Comparison of ENCODE assay signal across 8 cellular contexts in the genomic region with DNA sequence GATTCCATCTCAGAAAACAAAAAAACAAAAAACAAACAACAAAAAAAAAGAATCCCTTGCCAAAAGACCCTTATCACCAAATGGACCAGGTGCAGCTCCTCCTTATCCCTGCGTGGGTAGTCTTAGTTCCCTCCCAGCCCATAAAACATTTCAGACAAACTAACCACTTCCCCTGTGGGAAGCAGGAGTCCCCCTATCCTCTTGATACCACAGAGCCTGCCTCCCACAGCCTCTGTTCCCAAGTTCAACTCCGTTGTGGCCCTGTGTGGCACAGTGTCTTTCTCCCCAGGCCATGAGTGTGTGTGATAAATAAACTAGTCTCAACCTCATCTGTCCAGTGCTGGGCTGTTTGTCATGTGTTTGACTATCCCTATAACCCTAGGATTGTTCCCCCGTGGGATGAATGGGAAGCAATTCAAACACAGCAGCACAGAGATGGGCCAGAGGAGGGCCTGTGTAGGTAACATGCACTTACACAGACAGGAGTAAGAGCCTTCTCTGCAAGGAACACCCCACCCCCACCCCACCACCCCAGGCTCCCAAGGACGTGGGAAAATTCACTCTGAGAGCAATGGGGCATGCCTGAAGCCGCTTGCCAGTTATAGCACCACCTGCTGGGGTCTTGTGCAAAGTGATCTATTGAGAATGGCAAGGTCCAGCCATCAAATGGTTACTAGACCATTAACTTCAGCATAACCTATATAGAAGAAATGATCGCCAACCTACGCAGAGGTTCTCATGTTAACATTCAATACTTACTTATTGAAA.
DNase-seq lines count a peak whose midpoint lies in the region; ATAC-seq, FAIRE-seq and TF ChIP-seq lines count a peak whose summit lies in the region.

No MANE protein-coding gene starts in this region.

- CTCF ChIA-PET in IMR-90 (lab: Yijun Ruan, JAX) = no interaction called here

- H3K27ac ChIP-seq in IMR-90 (ENCODE audit: insufficient read depth, low read length) (no peak overlapping the region), pancreas (no peak overlapping the region)

- H3K18ac ChIP-seq in IMR-90 (ENCODE audit: low read depth, low read length) = no peak overlapping the region

- H3K4me3 ChIP-seq in IMR-90 (ENCODE audit: insufficient read depth, low read depth, low read length) = no peak overlapping the region
- no peak overlapping the region for H3K4me3 ChIP-seq in adipocyte (ENCODE audit: low read length)
- H3K4me3 ChIP-seq in pancreas = no peak overlapping the region

- H2BK120ac ChIP-seq in IMR-90 (ENCODE audit: low read depth, low read length) = no peak overlapping the region

- H3K27me3 ChIP-seq in IMR-90 (ENCODE audit: control insufficient read depth, insufficient read depth, low read length) = no peaks in the 10 kb centered on the region
- no peaks in the 10 kb centered on the region for H3K27me3 ChIP-seq in adipocyte (replicated peaks; ENCODE audit: control insufficient read depth, insufficient read depth, low read length)
- no peaks in the 10 kb centered on the region for H3K27me3 ChIP-seq in pancreas

- no peak overlapping the region for H4K8ac ChIP-seq in IMR-90 (ENCODE audit: low read depth in 2 of 2, low read length in 2 of 2)

- peak; percentile 3 for DNase-seq in COR-L47 (lab: John Stamatoyannopoulos, UW)
- no peak for DNase-seq in IMR-90
- DNase-seq in adipocyte (ENCODE audit: low read depth) = peak; percentile 31
- DNase-seq in pancreas = peak in 4 of 6 donors; percentile 33 to 45 (median 37)
- no peak for DNase-seq in superior temporal gyrus (ENCODE audit: extremely low spot score)
- DNase-seq in Ammon's horn (ENCODE audit: low spot score) = no peak
- no peak for DNase-seq in OCI-M2 (lab: John Stamatoyannopoulos, UW; ENCODE audit: unreplicated experiment)

- H3K9me3 ChIP-seq in IMR-90 (ENCODE audit: control insufficient read depth, insufficient read depth, low read length) = 0 out of 2 replicates have a peak, but pooled peaks cover 5% of the 10 kb centered on the region
- H3K9me3 ChIP-seq in adipocyte (ENCODE audit: control insufficient read depth, low read length) = no peaks in the 10 kb centered on the region
- no peaks in the 10 kb centered on the region for H3K9me3 ChIP-seq in pancreas

- H4K20me1 ChIP-seq in IMR-90 (ENCODE audit: insufficient read depth, low read length) = no peaks in the 10 kb centered on the region

- H2AK5ac ChIP-seq in IMR-90 (ENCODE audit: low read depth, low read length) = no peak overlapping the region

- H2AFZ ChIP-seq in IMR-90 (replicated peaks; ENCODE audit: low read length, poor library complexity) = no peak overlapping the region

- 33% methylated on average over 1 of the region's 7 CpGs; no CpG with 5 or more reads in 1 of the 2 experiments for WGBS in IMR-90 (ENCODE audit: extremely low coverage in 2 of 2, insufficient read length in 1 of 2), 2 experiments
- WGBS in pancreas, 2 donors = 35 to 45% methylated on average over 7 of the region's 7 CpGs

- no peak for TF ChIP-seq RAD21 in IMR-90 (IDR thresholded peaks at IDR 0.05; ENCODE audit: low read length)

- no peaks in the 10 kb centered on the region for H3K4me1 ChIP-seq in IMR-90 (ENCODE audit: control insufficient read depth, insufficient read depth, low read length)
- peaks cover 3% of the 10 kb centered on the region for H3K4me1 ChIP-seq in adipocyte (ENCODE audit: control insufficient read depth, insufficient read depth, low read length)
- no peaks in the 10 kb centered on the region for H3K4me1 ChIP-seq in pancreas

- no peak overlapping the region for H3K56ac ChIP-seq in IMR-90 (ENCODE audit: extremely low read depth, insufficient read depth, low read length)

- no peak overlapping the region for H3K14ac ChIP-seq in IMR-90 (replicated peaks; ENCODE audit: low read depth, low read length)

- H2BK20ac ChIP-seq in IMR-90 (ENCODE audit: low read depth, low read length) = no peak overlapping the region

- H2BK15ac ChIP-seq in IMR-90 (ENCODE audit: low read depth, low read length) = no peak overlapping the region

- no peak overlapping the region for H3K23ac ChIP-seq in IMR-90 (ENCODE audit: low read depth, low read length)

- intact Hi-C loops in IMR-90 (cut with micrococcal nuclease) = no loop called here
- intact Hi-C loops in pancreas (cut with DNase I) = no loop called here

- in situ Hi-C loops in IMR-90 (cut with MboI; ENCODE audit: low sequenced_read_pairs) = no loop called here

- no peak overlapping the region for H4K5ac ChIP-seq in IMR-90 (ENCODE audit: low read depth, low read length)

- H3K79me1 ChIP-seq in IMR-90 (ENCODE audit: low read depth in 1 of 2, low read length in 2 of 2) = no peaks in the 10 kb centered on the region

- peak; percentile 46 for ATAC-seq in GM18867 (IDR thresholded peaks at IDR 0.05; ENCODE audit: unreplicated experiment)
- ATAC-seq in IMR-90 (ENCODE audit: low read depth) = no peak
- peak; percentile 59 to 87 (median 78) for ATAC-seq in pancreas

- H3K36me3 ChIP-seq in IMR-90 (ENCODE audit: control insufficient read depth, insufficient read depth, low read length) (no peaks in the 10 kb centered on the region), adipocyte (ENCODE audit: control insufficient read depth, insufficient read depth, low read length, severe bottlenecking) (no peaks in the 10 kb centered on the region), pancreas (no peaks in the 10 kb centered on the region)

- TF ChIP-seq POLR2A in IMR-90 (IDR thresholded peaks at IDR 0.05; ENCODE audit: low read depth, low read length) = no peak

- no peak overlapping the region for H3K4ac ChIP-seq in IMR-90 (ENCODE audit: low read depth, low read length)

- no peak overlapping the region for H3K4me2 ChIP-seq in IMR-90 (ENCODE audit: low read depth, low read length)

- no TSS peak for BruUV-seq in IMR-90 (replicated peaks; lab: Mats Ljungman, UMichigan)

- no peak overlapping the region for H2AK9ac ChIP-seq in IMR-90 (replicated peaks; ENCODE audit: low read depth, low read length, poor library complexity)

- H3K9me1 ChIP-seq in IMR-90 (ENCODE audit: insufficient read depth, low read length) = no peaks in the 10 kb centered on the region

- H3K9ac ChIP-seq in IMR-90 (ENCODE audit: low read depth, low read length) (no peak overlapping the region), adipocyte (ENCODE audit: low read length) (no peak overlapping the region)

- no peak overlapping the region for H2BK5ac ChIP-seq in IMR-90 (ENCODE audit: low read depth, low read length, poor library complexity, severe bottlenecking)

- no peak overlapping the region for H4K91ac ChIP-seq in IMR-90 (ENCODE audit: insufficient read depth, low read depth, low read length)

- TF ChIP-seq CTCF in IMR-90 (conservative IDR thresholded peaks at IDR 0.05; ENCODE audit: low read depth, low read length) (peak; percentile 27; the same call in 1 of the 2 replicates), pancreas (IDR thresholded peaks at IDR 0.05) (no peak)

- dilution Hi-C loops in IMR-90 (cut with HindIII; ENCODE audit: low sequenced_read_pairs, unreplicated experiment) = no loop called here

- POLR2A ChIA-PET in IMR-90 (lab: Charles Lee; ENCODE audit: unreplicated experiment) = no interaction called here

- FAIRE-seq in pancreas (lab: Jason Lieb, UNC) = no peak

TF ChIP-seq in IMR-90, 13 proteins besides CTCF, POLR2A, EP300 and RAD21:
- TF ChIP-seq MAFK (IDR thresholded peaks at IDR 0.05; ENCODE audit: low read depth, low read length) (no peak), MXI1 (IDR thresholded peaks at IDR 0.05; ENCODE audit: borderline replicate concordance, low read depth, low read length) (no peak), MAZ (IDR thresholded peaks at IDR 0.05; ENCODE audit: borderline replicate concordance, low read depth, low read length) (no peak), CHD1 (IDR thresholded peaks at IDR 0.05; ENCODE audit: low read depth, low read length) (no peak), FOS (IDR thresholded peaks at IDR 0.05; ENCODE audit: low read depth, low read length) (no peak), NFE2L2 (IDR thresholded peaks at IDR 0.05; ENCODE audit: low read depth, low read length) (no peak), SMC3 (IDR thresholded peaks at IDR 0.05; ENCODE audit: low read depth, low read length) (no peak), RFX5 (IDR thresholded peaks at IDR 0.05; ENCODE audit: low read depth, low read length) (no peak), CEBPB (IDR thresholded peaks at IDR 0.05; ENCODE audit: low read depth, low read length) (no peak), RCOR1 (IDR thresholded peaks at IDR 0.05; ENCODE audit: insufficient replicate concordance, low read length) (no peak), BHLHE40 (IDR thresholded peaks at IDR 0.05; ENCODE audit: low read depth, low read length) (no peak)
- TF ChIP-seq, protein P1, sequence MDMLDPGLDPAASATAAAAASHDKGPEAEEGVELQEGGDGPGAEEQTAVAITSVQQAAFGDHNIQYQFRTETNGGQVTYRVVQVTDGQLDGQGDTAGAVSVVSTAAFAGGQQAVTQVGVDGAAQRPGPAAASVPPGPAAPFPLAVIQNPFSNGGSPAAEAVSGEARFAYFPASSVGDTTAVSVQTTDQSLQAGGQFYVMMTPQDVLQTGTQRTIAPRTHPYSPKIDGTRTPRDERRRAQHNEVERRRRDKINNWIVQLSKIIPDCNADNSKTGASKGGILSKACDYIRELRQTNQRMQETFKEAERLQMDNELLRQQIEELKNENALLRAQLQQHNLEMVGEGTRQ (IDR thresholded peaks at IDR 0.05; ENCODE audit: low read depth, low read length) = no peak
- TF ChIP-seq, protein P2, sequence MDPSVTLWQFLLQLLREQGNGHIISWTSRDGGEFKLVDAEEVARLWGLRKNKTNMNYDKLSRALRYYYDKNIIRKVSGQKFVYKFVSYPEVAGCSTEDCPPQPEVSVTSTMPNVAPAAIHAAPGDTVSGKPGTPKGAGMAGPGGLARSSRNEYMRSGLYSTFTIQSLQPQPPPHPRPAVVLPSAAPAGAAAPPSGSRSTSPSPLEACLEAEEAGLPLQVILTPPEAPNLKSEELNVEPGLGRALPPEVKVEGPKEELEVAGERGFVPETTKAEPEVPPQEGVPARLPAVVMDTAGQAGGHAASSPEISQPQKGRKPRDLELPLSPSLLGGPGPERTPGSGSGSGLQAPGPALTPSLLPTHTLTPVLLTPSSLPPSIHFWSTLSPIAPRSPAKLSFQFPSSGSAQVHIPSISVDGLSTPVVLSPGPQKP (IDR thresholded peaks at IDR 0.05; ENCODE audit: borderline replicate concordance, low read depth, low read length) = no peak

Comparison
In these comparisons a context has a peak if more than half of its experiments do, and no peak if none do; other contexts are left out.
1. DNase-seq: peak in COR-L47 (single experiment), adipocyte (single experiment) and pancreas (4 of 6); none in IMR-90 (single experiment), superior temporal gyrus (single experiment), Ammon's horn (single experiment) and OCI-M2 (single experiment).